In the genomic region with DNA sequence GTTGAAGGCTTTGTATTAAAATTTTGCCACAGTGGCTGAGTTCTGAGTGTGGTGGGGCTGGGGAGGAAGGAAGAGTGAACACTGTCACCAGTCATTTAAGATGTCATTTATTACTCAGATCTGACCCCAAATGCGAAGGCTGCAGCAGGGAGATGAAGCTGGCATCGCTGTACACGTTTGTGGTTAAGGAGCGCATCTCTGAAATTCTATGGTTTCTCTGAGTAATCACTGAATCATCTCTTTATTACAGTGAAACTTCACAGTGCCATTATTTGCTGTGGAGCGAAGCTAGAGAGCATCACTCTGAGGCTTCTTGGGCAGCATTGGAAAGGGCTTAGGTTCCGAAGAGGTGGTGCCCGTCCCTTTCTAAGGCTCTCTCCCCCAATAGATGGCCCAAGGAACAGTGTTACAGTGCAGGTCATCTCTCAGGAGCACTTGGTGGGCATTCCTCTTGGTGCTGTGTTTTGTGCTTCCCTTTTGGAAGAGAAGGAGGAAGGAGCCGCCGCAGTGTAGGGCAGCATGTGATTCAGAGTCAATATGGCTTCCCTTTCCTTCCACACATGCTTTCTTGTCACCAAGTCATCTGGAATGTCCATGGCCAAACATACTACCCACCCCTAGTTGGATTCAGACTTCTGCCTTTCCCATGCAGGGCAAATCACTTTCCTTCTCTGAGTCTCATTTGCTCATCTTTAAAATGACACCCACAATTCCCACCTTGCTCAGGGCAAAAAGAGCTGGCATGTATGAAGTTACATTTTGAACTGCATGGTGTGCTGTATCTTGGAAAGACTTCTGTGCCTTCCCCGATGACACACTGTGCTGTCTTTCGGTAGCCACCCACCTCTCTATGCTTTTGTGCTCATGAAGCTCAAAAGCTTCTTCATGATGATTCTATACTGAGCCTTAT, we compare ENCODE assay signal across 8 cellular contexts. TPM values are rescaled to one million over a fixed set of nuclear protein-coding genes. Genes with fewer than 3 reads are reported as not detected.
A peak's percentile ranks its signal among the peaks of the same experiment; 100 is the strongest.
DNase-seq lines count a peak whose midpoint lies in the region; ATAC-seq and TF ChIP-seq lines count a peak whose summit lies in the region.

No MANE protein-coding gene starts in this region.

- no peaks in the 10 kb centered on the region for H3K9me3 ChIP-seq in testis

- peak; percentile 91 for DNase-seq in Daoy (ENCODE audit: low read depth)
- DNase-seq in activated naive CD8-positive, alpha-beta T cell treated with anti-CD3 and anti-CD28 coated beads, Interleukin-2, amount 50 U/mL, for 16 hours (ENCODE audit: low read depth, low spot score), result peak; percentile 41
- no peak for DNase-seq in progenitor cell of endocrine pancreas (ENCODE audit: low spot score, unreplicated experiment)
- no peak for DNase-seq in testis
- no peak for DNase-seq in NCI-H524 (lab: John Stamatoyannopoulos, UW)

- intact Hi-C loops in testis (cut with DNase I; ENCODE audit: low total_unique reads), result no loop called here

- H3K27ac ChIP-seq in testis, result no peak overlapping the region

- TF ChIP-seq CTCF in progenitor cell of endocrine pancreas (IDR thresholded peaks at IDR 0.05; ENCODE audit: unreplicated experiment), result no peak
- TF ChIP-seq CTCF in testis (IDR thresholded peaks at IDR 0.05), result no peak

- H3K4me1 ChIP-seq in testis, result no peaks in the 10 kb centered on the region

- no peak overlapping the region for H3K4me3 Mint-ChIP-seq in progenitor cell of endocrine pancreas (ENCODE audit: low read depth)

- peak; percentile 86 for ATAC-seq in HG02759 (IDR thresholded peaks at IDR 0.05; ENCODE audit: unreplicated experiment)
- peak; percentile 91 for ATAC-seq in SK-N-SH treated with all-trans-retinoic acid at 6 μM for 48 hours
- no peak for ATAC-seq in GM19455 (IDR thresholded peaks at IDR 0.05; ENCODE audit: unreplicated experiment)

- H3K9me3 Mint-ChIP-seq in progenitor cell of endocrine pancreas (ENCODE audit: low read depth), result no peaks in the 10 kb centered on the region

- H3K27me3 Mint-ChIP-seq in progenitor cell of endocrine pancreas, result peaks cover 12% of the 10 kb centered on the region

- H3K4me3 ChIP-seq in testis, result no peak overlapping the region

- H3K27me3 ChIP-seq in testis, result no peaks in the 10 kb centered on the region

- H3K27ac Mint-ChIP-seq in progenitor cell of endocrine pancreas, result peak overlapping the region; percentile 9

- H3K36me3 Mint-ChIP-seq in progenitor cell of endocrine pancreas (ENCODE audit: insufficient read depth), result no peaks in the 10 kb centered on the region

- WGBS in testis, 2 donors, result 83 to 93% methylated on average over 11 of the region's 11 CpGs

- peaks cover 1% of the 10 kb centered on the region for H3K4me1 Mint-ChIP-seq in progenitor cell of endocrine pancreas (ENCODE audit: low read depth)

- TF ChIP-seq POLR2A in testis (IDR thresholded peaks at IDR 0.05), result no peak

- H3K36me3 ChIP-seq in testis (ENCODE audit: low read depth, missing control alignments), result no peaks in the 10 kb centered on the region

TF ChIP-seq in SK-N-SH treated with all-trans-retinoic acid at 6 μM for 48 hours, 23 proteins besides CTCF, POLR2A, EP300 and RAD21 (continues in another document):
- no peak for TF ChIP-seq ZFP30 (CRISPR knock-in tag; IDR thresholded peaks at IDR 0.05)
- TF ChIP-seq TOX (CRISPR knock-in tag; IDR thresholded peaks at IDR 0.05; ENCODE audit: borderline replicate concordance), result peak; percentile 51; the same call in 1 of the 2 replicates
- TF ChIP-seq RARB (CRISPR knock-in tag; IDR thresholded peaks at IDR 0.05), result 0 out of 2 replicates have a peak, but pooled peaks have one; percentile 58
- no peak for TF ChIP-seq ESRRG (CRISPR knock-in tag; IDR thresholded peaks at IDR 0.05)
- TF ChIP-seq, protein P1, sequence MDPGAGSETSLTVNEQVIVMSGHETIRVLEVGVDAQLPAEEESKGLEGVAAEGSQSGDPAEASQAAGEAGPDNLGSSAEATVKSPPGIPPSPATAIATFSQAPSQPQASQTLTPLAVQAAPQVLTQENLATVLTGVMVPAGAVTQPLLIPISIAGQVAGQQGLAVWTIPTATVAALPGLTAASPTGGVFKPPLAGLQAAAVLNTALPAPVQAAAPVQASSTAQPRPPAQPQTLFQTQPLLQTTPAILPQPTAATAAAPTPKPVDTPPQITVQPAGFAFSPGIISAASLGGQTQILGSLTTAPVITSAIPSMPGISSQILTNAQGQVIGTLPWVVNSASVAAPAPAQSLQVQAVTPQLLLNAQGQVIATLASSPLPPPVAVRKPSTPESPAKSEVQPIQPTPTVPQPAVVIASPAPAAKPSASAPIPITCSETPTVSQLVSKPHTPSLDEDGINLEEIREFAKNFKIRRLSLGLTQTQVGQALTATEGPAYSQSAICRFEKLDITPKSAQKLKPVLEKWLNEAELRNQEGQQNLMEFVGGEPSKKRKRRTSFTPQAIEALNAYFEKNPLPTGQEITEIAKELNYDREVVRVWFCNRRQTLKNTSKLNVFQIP (CRISPR knock-in tag; IDR thresholded peaks at IDR 0.05; ENCODE audit: borderline replicate concordance, low read depth), result no peak
- TF ChIP-seq, protein P2, sequence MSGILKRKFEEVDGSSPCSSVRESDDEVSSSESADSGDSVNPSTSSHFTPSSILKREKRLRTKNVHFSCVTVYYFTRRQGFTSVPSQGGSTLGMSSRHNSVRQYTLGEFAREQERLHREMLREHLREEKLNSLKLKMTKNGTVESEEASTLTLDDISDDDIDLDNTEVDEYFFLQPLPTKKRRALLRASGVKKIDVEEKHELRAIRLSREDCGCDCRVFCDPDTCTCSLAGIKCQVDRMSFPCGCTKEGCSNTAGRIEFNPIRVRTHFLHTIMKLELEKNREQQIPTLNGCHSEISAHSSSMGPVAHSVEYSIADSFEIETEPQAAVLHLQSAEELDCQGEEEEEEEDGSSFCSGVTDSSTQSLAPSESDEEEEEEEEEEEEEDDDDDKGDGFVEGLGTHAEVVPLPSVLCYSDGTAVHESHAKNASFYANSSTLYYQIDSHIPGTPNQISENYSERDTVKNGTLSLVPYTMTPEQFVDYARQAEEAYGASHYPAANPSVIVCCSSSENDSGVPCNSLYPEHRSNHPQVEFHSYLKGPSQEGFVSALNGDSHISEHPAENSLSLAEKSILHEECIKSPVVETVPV (CRISPR knock-in tag; IDR thresholded peaks at IDR 0.05), result no peak
- TF ChIP-seq ZNF565 (CRISPR knock-in tag; conservative IDR thresholded peaks at IDR 0.05; ENCODE audit: low read depth), result no peak
- TF ChIP-seq GLIS3 (CRISPR knock-in tag; IDR thresholded peaks at IDR 0.05), result no peak
- 0 out of 2 replicates have a peak, but pooled peaks have one; percentile 42 for TF ChIP-seq ZC3H10 (CRISPR knock-in tag; IDR thresholded peaks at IDR 0.05)
- TF ChIP-seq SNAI2 (CRISPR knock-in tag; IDR thresholded peaks at IDR 0.05), result no peak
- TF ChIP-seq ZNF8 (CRISPR knock-in tag; IDR thresholded peaks at IDR 0.05), result no peak
- TF ChIP-seq, protein P3, sequence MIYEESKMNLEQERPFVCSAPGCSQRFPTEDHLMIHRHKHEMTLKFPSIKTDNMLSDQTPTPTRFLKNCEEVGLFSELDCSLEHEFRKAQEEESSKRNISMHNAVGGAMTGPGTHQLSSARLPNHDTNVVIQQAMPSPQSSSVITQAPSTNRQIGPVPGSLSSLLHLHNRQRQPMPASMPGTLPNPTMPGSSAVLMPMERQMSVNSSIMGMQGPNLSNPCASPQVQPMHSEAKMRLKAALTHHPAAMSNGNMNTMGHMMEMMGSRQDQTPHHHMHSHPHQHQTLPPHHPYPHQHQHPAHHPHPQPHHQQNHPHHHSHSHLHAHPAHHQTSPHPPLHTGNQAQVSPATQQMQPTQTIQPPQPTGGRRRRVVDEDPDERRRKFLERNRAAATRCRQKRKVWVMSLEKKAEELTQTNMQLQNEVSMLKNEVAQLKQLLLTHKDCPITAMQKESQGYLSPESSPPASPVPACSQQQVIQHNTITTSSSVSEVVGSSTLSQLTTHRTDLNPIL (CRISPR knock-in tag; IDR thresholded peaks at IDR 0.05; ENCODE audit: low read depth), result no peak
- no peak for TF ChIP-seq ZNF70 (CRISPR knock-in tag; IDR thresholded peaks at IDR 0.05)
- peak; percentile 53; the same call in 1 of the 2 replicates for TF ChIP-seq ZFP3 (CRISPR knock-in tag; IDR thresholded peaks at IDR 0.05)
- no peak for TF ChIP-seq BACH2 (CRISPR knock-in tag; IDR thresholded peaks at IDR 0.05; ENCODE audit: borderline replicate concordance)
- TF ChIP-seq, protein P4, sequence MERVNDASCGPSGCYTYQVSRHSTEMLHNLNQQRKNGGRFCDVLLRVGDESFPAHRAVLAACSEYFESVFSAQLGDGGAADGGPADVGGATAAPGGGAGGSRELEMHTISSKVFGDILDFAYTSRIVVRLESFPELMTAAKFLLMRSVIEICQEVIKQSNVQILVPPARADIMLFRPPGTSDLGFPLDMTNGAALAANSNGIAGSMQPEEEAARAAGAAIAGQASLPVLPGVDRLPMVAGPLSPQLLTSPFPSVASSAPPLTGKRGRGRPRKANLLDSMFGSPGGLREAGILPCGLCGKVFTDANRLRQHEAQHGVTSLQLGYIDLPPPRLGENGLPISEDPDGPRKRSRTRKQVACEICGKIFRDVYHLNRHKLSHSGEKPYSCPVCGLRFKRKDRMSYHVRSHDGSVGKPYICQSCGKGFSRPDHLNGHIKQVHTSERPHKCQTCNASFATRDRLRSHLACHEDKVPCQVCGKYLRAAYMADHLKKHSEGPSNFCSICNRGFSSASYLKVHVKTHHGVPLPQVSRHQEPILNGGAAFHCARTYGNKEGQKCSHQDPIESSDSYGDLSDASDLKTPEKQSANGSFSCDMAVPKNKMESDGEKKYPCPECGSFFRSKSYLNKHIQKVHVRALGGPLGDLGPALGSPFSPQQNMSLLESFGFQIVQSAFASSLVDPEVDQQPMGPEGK (CRISPR knock-in tag; IDR thresholded peaks at IDR 0.05; ENCODE audit: borderline replicate concordance), result peak; percentile 16; the same call in 1 of the 2 replicates
- TF ChIP-seq TCF4 (CRISPR knock-in tag; IDR thresholded peaks at IDR 0.05; ENCODE audit: borderline replicate concordance), result no peak
- TF ChIP-seq OSR1 (CRISPR knock-in tag; IDR thresholded peaks at IDR 0.05), result no peak

RNA-seq across cellular contexts. Expression of a gene that starts 9.3 kb away (rescaled TPM):
- total RNA-seq in Daoy (2014; rRNA removed; shearing (Covaris generic)), result not detected in 2 replicates
- not detected in 2 replicates for total RNA-seq in progenitor cell of endocrine pancreas
- total RNA-seq in testis, result 10 to 100 TPM; 11.5 to 44.0 TPM
- 34.6 TPM for polyA plus RNA-seq in testis (ENCODE audit: insufficient read depth, low read depth, low replicate concordance)

RNA-seq across cellular contexts. Expression of a gene that starts 33.7 kb away (rescaled TPM):
- not detected in 2 replicates for total RNA-seq in Daoy (2014; rRNA removed; shearing (Covaris generic))
- total RNA-seq in progenitor cell of endocrine pancreas (not detected in 2 replicates), testis (10 to 100 TPM; 13.4 to 23.5 TPM)
- polyA plus RNA-seq in testis (ENCODE audit: insufficient read depth, low read depth, low replicate concordance), result 68.8 TPM

Comparison
In these comparisons a context has a peak if more than half of its experiments do, and no peak if none do; other contexts are left out.
1. DNase-seq: peak in Daoy (single experiment) and activated naive CD8-positive, alpha-beta T cell treated with anti-CD3 and anti-CD28 coated beads, Interleukin-2, amount 50 U/mL, for 16 hours (single experiment); none in progenitor cell of endocrine pancreas (single experiment), testis (single experiment) and NCI-H524 (0 of 2).
2. RNA of a gene that starts 9.3 kb away (total RNA-seq): 11.5 to 44.0 TPM in testis; not detected in Daoy and not detected in progenitor cell of endocrine pancreas; every median in the first group is over 10 times any median in the second.
3. RNA of a gene that starts 33.7 kb away (total RNA-seq): 13.4 to 23.5 TPM in testis; not detected in Daoy and not detected in progenitor cell of endocrine pancreas; every median in the first group is over 10 times any median in the second.